Comparison of ENCODE assay signal across 17 cellular contexts in the genomic region with DNA sequence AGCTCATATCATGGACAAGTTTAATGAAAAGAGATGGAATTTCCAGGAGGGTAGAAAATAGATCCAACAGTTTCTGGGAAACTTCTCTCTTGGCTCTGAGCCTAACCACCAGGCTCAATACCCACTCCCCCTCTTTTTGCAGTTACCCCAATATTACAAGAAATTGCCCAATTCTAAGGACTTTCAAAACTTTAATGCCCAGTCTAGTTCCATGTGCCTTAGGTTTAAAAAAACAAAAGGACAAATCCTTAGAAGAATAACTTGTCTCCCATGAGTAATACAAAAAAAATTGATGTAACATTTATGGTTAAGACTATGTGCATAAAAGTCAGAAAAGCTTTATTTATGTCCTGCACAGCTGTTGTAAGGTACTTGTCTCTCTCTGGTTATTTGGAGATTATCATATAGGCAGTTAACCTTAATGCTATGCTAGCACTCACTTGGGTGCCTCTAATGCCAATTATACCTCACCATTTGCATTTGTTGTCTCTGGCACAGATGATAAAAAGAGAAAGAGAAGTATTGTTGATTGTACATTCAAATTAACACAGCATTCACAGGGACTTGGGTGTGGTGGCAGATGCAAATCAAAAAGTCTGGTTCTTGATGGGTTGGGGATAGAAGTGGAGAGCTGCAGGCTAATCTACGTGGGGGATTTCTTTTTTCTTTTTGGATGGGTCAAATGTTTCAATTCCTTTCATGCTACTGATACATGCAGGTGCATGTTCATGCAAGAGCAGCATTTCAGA.
A peak's percentile ranks its signal among the peaks of the same experiment; 100 is the strongest.
DNase-seq lines count a peak whose midpoint lies in the region; ATAC-seq and TF ChIP-seq lines count a peak whose summit lies in the region.
"Had no signal": no experiment of that assay in that cellular context is flagged by ENCODE, and none has a peak within 500 bp of the region (broad histone marks: within the 10 kb centered on the region; RNA-seq: fewer than 3 reads in every experiment).

No MANE protein-coding gene starts in this region.

- H3K4me1 ChIP-seq in esophagus squamous epithelium (peaks cover 10 to 58% (median 40%) of the 10 kb centered on the region in 3 donors), sigmoid colon (peaks cover 0 to 22% (median 5%) of the 10 kb centered on the region in 4 donors)

- no peak for TF ChIP-seq CTCF in esophagus squamous epithelium (IDR thresholded peaks at IDR 0.05)
- no peak for TF ChIP-seq CTCF in sigmoid colon (IDR thresholded peaks at IDR 0.05)

- no peaks in the 10 kb centered on the region for H3K9me3 ChIP-seq in esophagus squamous epithelium
- no peaks in the 10 kb centered on the region for H3K9me3 ChIP-seq in sigmoid colon
- H3K9me3 ChIP-seq: left ventricle myocardium inferior had no signal

- TF ChIP-seq EP300 in sigmoid colon (IDR thresholded peaks at IDR 0.05), result no peak

- 36 to 50% methylated on average over 1 of the region's 1 CpG for WGBS in esophagus squamous epithelium, 2 donors
- WGBS in sigmoid colon, 2 donors, result 74 to 88% methylated on average over 1 of the region's 1 CpG

- no peaks in the 10 kb centered on the region for H3K36me3 ChIP-seq in esophagus squamous epithelium
- no peaks in the 10 kb centered on the region for H3K36me3 ChIP-seq in sigmoid colon
- H3K36me3 ChIP-seq: left ventricle myocardium inferior had no signal

- peak; percentile 45 for ATAC-seq in GM19397 (IDR thresholded peaks at IDR 0.05; ENCODE audit: unreplicated experiment)
- no peak for ATAC-seq in left ventricle myocardium superior
- ATAC-seq: naive thymus-derived CD8-positive, alpha-beta T cell had no signal

- H3K27ac ChIP-seq in esophagus squamous epithelium, result peak overlapping the region in 1 of 4 donors; percentile 1
- no peak overlapping the region for H3K27ac ChIP-seq in sigmoid colon
- H3K27ac ChIP-seq: left ventricle myocardium inferior had no signal

- intact Hi-C loops in left ventricle myocardium superior (cut with micrococcal nuclease), result no loop called here
- intact Hi-C loops in esophagus squamous epithelium (cut with DNase I), result no loop called here
- intact Hi-C loops in sigmoid colon (cut with DNase I), result no loop called here

- DNase-seq in COR-L47 (lab: John Stamatoyannopoulos, UW) (peak; percentile 35), NCI-H524 treated with DMSO at 0.1 percent for 48 hours (lab: John Stamatoyannopoulos, UW) (peak; percentile 18), myocyte (ENCODE audit: low read depth) (peak; percentile 14), left ventricle myocardium superior (no peak), esophagus squamous epithelium (lab: John Stamatoyannopoulos, UW) (no peak), sigmoid colon (no peak)
- DNase-seq in activated T-cell treated with anti-CD3 and anti-CD28 coated beads, Interleukin-2, amount 50 U/mL, for 48 hours, result no peak
- DNase-seq: activated CD4-positive, alpha-beta T cell treated with anti-CD3 and anti-CD28 coated beads, Interleukin-2, amount 50 U/mL, for 48 hours; C1 segment of cervical spinal cord; effector memory CD4-positive, alpha-beta T cell; Karpas-422; left ventricle myocardium inferior; naive thymus-derived CD8-positive, alpha-beta T cell; NCI-H146; NCI-H510A treated with DMSO at 0.1 percent for 48 hours; substantia nigra had no signal

- H3K4me3 ChIP-seq in esophagus squamous epithelium, result no peak overlapping the region
- no peak overlapping the region for H3K4me3 ChIP-seq in sigmoid colon
- H3K4me3 ChIP-seq: left ventricle myocardium inferior had no signal

- TF ChIP-seq POLR2A in esophagus squamous epithelium (IDR thresholded peaks at IDR 0.05) (no peak), sigmoid colon (IDR thresholded peaks at IDR 0.05) (no peak)

- H3K27me3 ChIP-seq in esophagus squamous epithelium (no peaks in the 10 kb centered on the region), sigmoid colon (no peaks in the 10 kb centered on the region)

Comparison
In these comparisons a context has a peak if more than half of its experiments do, and no peak if none do; other contexts are left out.
1. DNase-seq: peak in COR-L47 (single experiment), NCI-H524 treated with DMSO at 0.1 percent for 48 hours (single experiment) and myocyte (single experiment); none in left ventricle myocardium superior (single experiment), esophagus squamous epithelium (single experiment), activated T-cell treated with anti-CD3 and anti-CD28 coated beads, Interleukin-2, amount 50 U/mL, for 48 hours (0 of 2) and sigmoid colon (single experiment).